In genomic region chr3:14836049-14836468, GRCh38 we compare ENCODE assay signal across 20 cellular contexts. TPM values are rescaled to one million over a fixed set of nuclear protein-coding genes. Genes with fewer than 3 reads are reported as not detected.
A peak's percentile ranks its signal among the peaks of the same experiment; 100 is the strongest.
DNase-seq lines count a peak whose midpoint lies in the region; ATAC-seq, FAIRE-seq and TF ChIP-seq lines count a peak whose summit lies in the region.
"Had no signal": no experiment of that assay in that cellular context is flagged by ENCODE, and none has a peak within 500 bp of the region (broad histone marks: within the 10 kb centered on the region; RNA-seq: fewer than 3 reads in every experiment).

No MANE protein-coding gene starts in this region.

- H3K4me3 ChIP-seq in endothelial cell of umbilical vein (replicated peaks in 1 of 3; ENCODE audit: insufficient read depth in 1 of 3, low read depth in 1 of 3, low read length in 3 of 3) (no peak overlapping the region), upper lobe of right lung (no peak overlapping the region)

- H3K27ac ChIP-seq in endothelial cell of umbilical vein (ENCODE audit: insufficient read depth, low read depth, low read length) (no peak overlapping the region), upper lobe of right lung (no peak overlapping the region)

- H3K79me2 ChIP-seq in endothelial cell of umbilical vein (ENCODE audit: control insufficient read depth, insufficient read depth, low read length) = peaks cover 86% of the 10 kb centered on the region

- BruUV-seq in endothelial cell of umbilical vein (replicated peaks; lab: Mats Ljungman, UMichigan) = no TSS peak

- intact Hi-C loops in endothelial cell of umbilical vein (cut with micrococcal nuclease) (no loop called here), left ventricle myocardium superior (cut with micrococcal nuclease) (no loop called here), posterior vena cava (cut with DNase I) (no loop called here), upper lobe of right lung (cut with DNase I) (no loop called here)

- H3K4me2 ChIP-seq in endothelial cell of umbilical vein (ENCODE audit: insufficient read depth, low read length) = no peak overlapping the region

- H3K9me3 ChIP-seq in endothelial cell of umbilical vein (replicated peaks; ENCODE audit: control insufficient read depth, insufficient read depth, low read length) = no peaks in the 10 kb centered on the region
- no peaks in the 10 kb centered on the region for H3K9me3 ChIP-seq in upper lobe of right lung

- peak; percentile 62 for FAIRE-seq in endothelial cell of umbilical vein (lab: Jason Lieb, UNC)
- FAIRE-seq: endometrium, small intestine had no signal

- H3K4me1 ChIP-seq in endothelial cell of umbilical vein (ENCODE audit: control insufficient read depth, extremely low read depth, insufficient read depth, low read length) = peaks cover 8% of the 10 kb centered on the region
- peaks cover 42% of the 10 kb centered on the region for H3K4me1 ChIP-seq in upper lobe of right lung

- dilution Hi-C loops in endothelial cell of umbilical vein (cut with MboI; ENCODE audit: extremely low pct_ligation_motif_present, low sequenced_read_pairs) = no loop called here

- H3K9ac ChIP-seq in endothelial cell of umbilical vein (replicated peaks; ENCODE audit: extremely low read depth, insufficient read depth, low read length) = no peak overlapping the region

- ATAC-seq in left ventricle myocardium superior = peak; percentile 84
- peak; percentile 59 for ATAC-seq in upper lobe of right lung
- ATAC-seq: stimulated activated effector memory CD8-positive, alpha-beta T cell treated with anti-CD3 and anti-CD28 coated beads, Interleukin-12 subunit alpha, Interleukin-12 subunit beta, amount 100 ng/mL, for 72 hours; T-cell; WTC11 had no signal

- TF ChIP-seq CTCF in endothelial cell of umbilical vein (IDR thresholded peaks at IDR 0.05; ENCODE audit: extremely low read depth in 1 of 2, insufficient read depth in 1 of 2, low read depth in 1 of 2, low read length in 2 of 2) (no peak), upper lobe of right lung (IDR thresholded peaks at IDR 0.05) (no peak)

- no peak for DNase-seq in endothelial cell of umbilical vein (ENCODE audit: low read depth, low spot score)
- peak; percentile 85 for DNase-seq in left ventricle myocardium superior
- DNase-seq in posterior vena cava (ENCODE audit: low spot score) = peak; percentile 93
- no peak for DNase-seq in upper lobe of right lung
- DNase-seq in AG08395 (ENCODE audit: low spot score) = no peak
- no peak for DNase-seq in DMS79 (lab: John Stamatoyannopoulos, UW)
- DNase-seq in UCSD-AML1 (lab: John Stamatoyannopoulos, UW; ENCODE audit: unreplicated experiment) = no peak
- DNase-seq in activated CD4-positive, alpha-beta T cell treated with anti-CD3 and anti-CD28 coated beads for 4 hours = no peak
- DNase-seq: activated CD8-positive, alpha-beta memory T cell treated with anti-CD3 and anti-CD28 coated beads for 24 hours; activated gamma-delta T cell; H7; midbrain; NCI-H1436; NK-92 treated with Interleukin-12 subunit alpha and Interleukin-12 subunit beta, amount 100 ng/mL, for 24 hours; small intestine; T-cell had no signal

- H3K36me3 ChIP-seq in endothelial cell of umbilical vein (ENCODE audit: control insufficient read depth in 2 of 2, extremely low read depth in 1 of 2, insufficient read depth in 2 of 2, low read length in 2 of 2) (peaks cover 2% of the 10 kb centered on the region in 2 experiments), upper lobe of right lung (no peaks in the 10 kb centered on the region)

- peaks cover 5% of the 10 kb centered on the region for H4K20me1 ChIP-seq in endothelial cell of umbilical vein (replicated peaks; ENCODE audit: control insufficient read depth, extremely low read depth, insufficient read depth, low read length)

- CTCF ChIA-PET in endothelial cell of umbilical vein (lab: Charles Lee) = interaction anchor here (0.8 kb wide), 1 partner anchor 12 kb away, joined by 3 read pairs; no protein-coding TSS in a partner anchor

- no peak overlapping the region for H2AFZ ChIP-seq in endothelial cell of umbilical vein (ENCODE audit: low read depth, low read length)

- H3K27me3 ChIP-seq in endothelial cell of umbilical vein (ENCODE audit: control insufficient read depth in 2 of 2, insufficient read depth in 2 of 2, low read length in 2 of 2) (no peaks in the 10 kb centered on the region), upper lobe of right lung (no peaks in the 10 kb centered on the region)

- TF ChIP-seq POLR2A in endothelial cell of umbilical vein (IDR thresholded peaks at IDR 0.05; ENCODE audit: low read depth, low read length) = no peak

- no peaks in the 10 kb centered on the region for H3K9me1 ChIP-seq in endothelial cell of umbilical vein (replicated peaks; ENCODE audit: control insufficient read depth, extremely low read depth, insufficient read depth, low read length)

- POLR2A ChIA-PET in endothelial cell of umbilical vein (lab: Charles Lee) = no interaction called here

TF ChIP-seq in endothelial cell of umbilical vein, 7 proteins besides CTCF, POLR2A, EP300 and RAD21:
- TF ChIP-seq, protein P1, sequence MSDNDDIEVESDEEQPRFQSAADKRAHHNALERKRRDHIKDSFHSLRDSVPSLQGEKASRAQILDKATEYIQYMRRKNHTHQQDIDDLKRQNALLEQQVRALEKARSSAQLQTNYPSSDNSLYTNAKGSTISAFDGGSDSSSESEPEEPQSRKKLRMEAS (IDR thresholded peaks at IDR 0.05; ENCODE audit: insufficient read depth, insufficient read length) = no peak
- TF ChIP-seq GATA2 (IDR thresholded peaks at IDR 0.05; ENCODE audit: insufficient read depth, insufficient read length, low read depth, low read length) = no peak
- no peak for TF ChIP-seq MYC (IDR thresholded peaks at IDR 0.05; ENCODE audit: low read depth, low read length)
- TF ChIP-seq EZH2 (IDR thresholded peaks at IDR 0.05; ENCODE audit: borderline replicate concordance, low read depth, low read length, severe bottlenecking) = no peak
- peak; percentile 15 for TF ChIP-seq POLR2AphosphoS5 (IDR thresholded peaks at IDR 0.05; ENCODE audit: insufficient read depth, low read depth, low read length)
- no peak for TF ChIP-seq JUN (IDR thresholded peaks at IDR 0.05; ENCODE audit: borderline replicate concordance, insufficient read depth, insufficient read length, low read depth)
- TF ChIP-seq FOS (IDR thresholded peaks at IDR 0.05; ENCODE audit: borderline replicate concordance, insufficient read depth, low read length) = no peak

RNA-seq across cellular contexts. Expression of gene FGD5, which starts 17.3 kb away (rescaled TPM):
- total RNA-seq in endothelial cell of umbilical vein = 134 and 141 TPM in 2 replicates
- polyA plus RNA-seq in endothelial cell of umbilical vein = 45.4 and 49.6 TPM in 2 replicates
- polyA plus RNA-seq in endothelial cell of umbilical vein (2011; cell fraction: cytosol; rRNA removed) = 64.1 and 67.3 TPM in 2 replicates
- polyA plus RNA-seq in endothelial cell of umbilical vein (2011; cell fraction: nucleus; rRNA removed) = 75.7 and 82.0 TPM in 2 replicates
- 84.4 and 85.0 TPM in 2 replicates for polyA plus RNA-seq in endothelial cell of umbilical vein (2012)
- 101 and 111 TPM in 2 replicates for polyA minus RNA-seq in endothelial cell of umbilical vein
- polyA minus RNA-seq in endothelial cell of umbilical vein (2011; cell fraction: cytosol; rRNA and poly(A)+ RNA removed) = not detected
- polyA minus RNA-seq in endothelial cell of umbilical vein (2011; cell fraction: nucleus; rRNA and poly(A)+ RNA removed) = 93.1 and 98.3 TPM in 2 replicates
- 16.3 TPM for total RNA-seq in left ventricle myocardium superior
- 10 to 100 TPM; 34.7 to 35.4 TPM for total RNA-seq in posterior vena cava
- 84.2 TPM for total RNA-seq in upper lobe of right lung
- total RNA-seq: HT1080 had no signal

Comparison
In these comparisons a context has a peak if more than half of its experiments do, and no peak if none do; other contexts are left out.
1. DNase-seq: peak in left ventricle myocardium superior (single experiment) and posterior vena cava (single experiment); none in endothelial cell of umbilical vein (single experiment), upper lobe of right lung (single experiment), AG08395 (single experiment), DMS79 (single experiment), UCSD-AML1 (single experiment) and activated CD4-positive, alpha-beta T cell treated with anti-CD3 and anti-CD28 coated beads for 4 hours (0 of 2).